Comparison of ENCODE assay signal across 15 cellular contexts in genomic region chr18:55097406-55098170, GRCh38.
DNase-seq lines count a peak whose midpoint lies in the region; ATAC-seq, FAIRE-seq and TF ChIP-seq lines count a peak whose summit lies in the region.
"Had no signal": no experiment of that assay in that cellular context is flagged by ENCODE, and none has a peak within 500 bp of the region (broad histone marks: within the 10 kb centered on the region; RNA-seq: fewer than 3 reads in every experiment).

No MANE protein-coding gene starts in this region.

- H3K36me3 ChIP-seq in osteoblast (ENCODE audit: insufficient read depth, low read length) = no peaks in the 10 kb centered on the region
- H3K36me3 ChIP-seq: upper lobe of right lung had no signal

- 67% methylated on average over 11 of the region's 11 CpGs for WGBS in right cardiac atrium

- H3K4me3 ChIP-seq in osteoblast (ENCODE audit: insufficient read depth, low read length) (no peak overlapping the region), right cardiac atrium (ENCODE audit: low read length) (no peak overlapping the region)
- H3K4me3 ChIP-seq: upper lobe of right lung had no signal

- no peaks in the 10 kb centered on the region for H3K36me3 Mint-ChIP-seq in natural killer cell
- no peaks in the 10 kb centered on the region for H3K36me3 Mint-ChIP-seq in activated CD4-positive, alpha-beta memory T cell treated with anti-CD3 and anti-CD28 coated beads for 36 hours
- H3K36me3 Mint-ChIP-seq: naive thymus-derived CD8-positive, alpha-beta T cell had no signal

- CTCF ChIA-PET in activated CD4-positive, alpha-beta memory T cell treated with anti-CD3 and anti-CD28 coated beads for 36 hours (lab: Charles Lee) = no interaction called here

- no peaks in the 10 kb centered on the region for H3K79me2 ChIP-seq in osteoblast (ENCODE audit: insufficient read depth, low read length)

- peaks cover 0 to 2% of the 10 kb centered on the region in 2 donors for H3K9me3 Mint-ChIP-seq in natural killer cell
- no peaks in the 10 kb centered on the region for H3K9me3 Mint-ChIP-seq in activated CD4-positive, alpha-beta memory T cell treated with anti-CD3 and anti-CD28 coated beads for 36 hours

- H2AFZ ChIP-seq in osteoblast (ENCODE audit: low read length) = peak overlapping the region; percentile 4

- ATAC-seq in natural killer cell = no peak
- no peak for ATAC-seq in right cardiac atrium
- ATAC-seq: naive thymus-derived CD8-positive, alpha-beta T cell; upper lobe of right lung had no signal

- H3K4me2 ChIP-seq in osteoblast (ENCODE audit: insufficient read depth, low read length) = peak overlapping the region; percentile 24

- H3K4me3 Mint-ChIP-seq in natural killer cell = no peak overlapping the region
- no peak overlapping the region for H3K4me3 Mint-ChIP-seq in activated CD4-positive, alpha-beta memory T cell treated with anti-CD3 and anti-CD28 coated beads for 36 hours
- H3K4me3 Mint-ChIP-seq: naive thymus-derived CD8-positive, alpha-beta T cell had no signal

- FAIRE-seq in endometrium (lab: Jason Lieb, UNC) = peak; percentile 99

- no peak overlapping the region for H3K27ac ChIP-seq in osteoblast (ENCODE audit: low read depth, low read length)
- no peak overlapping the region for H3K27ac ChIP-seq in right cardiac atrium (ENCODE audit: low read length)
- H3K27ac ChIP-seq: upper lobe of right lung had no signal

- H3K9me3 ChIP-seq in osteoblast (ENCODE audit: low read depth, low read length) = no peaks in the 10 kb centered on the region
- H3K9me3 ChIP-seq in right cardiac atrium (ENCODE audit: control insufficient read depth, low read length) = no peaks in the 10 kb centered on the region
- H3K9me3 ChIP-seq: upper lobe of right lung had no signal

- no peaks in the 10 kb centered on the region for H3K4me1 Mint-ChIP-seq in natural killer cell
- no peaks in the 10 kb centered on the region for H3K4me1 Mint-ChIP-seq in activated CD4-positive, alpha-beta memory T cell treated with anti-CD3 and anti-CD28 coated beads for 36 hours (ENCODE audit: low read depth)

- intact Hi-C loops in natural killer cell (cut with micrococcal nuclease) (no loop called here), right cardiac atrium (cut with DNase I) (no loop called here)
- intact Hi-C loops in activated CD4-positive, alpha-beta memory T cell treated with anti-CD3 and anti-CD28 coated beads for 36 hours (cut with micrococcal nuclease) = no loop called here

- H3K4me1 ChIP-seq in osteoblast (ENCODE audit: insufficient read depth, low read length) (peaks cover 28% of the 10 kb centered on the region), right cardiac atrium (ENCODE audit: control insufficient read depth, insufficient read depth, low read length) (no peaks in the 10 kb centered on the region)
- H3K4me1 ChIP-seq: upper lobe of right lung had no signal

- TF ChIP-seq CTCF in osteoblast (IDR thresholded peaks at IDR 0.05; ENCODE audit: extremely low read depth, low read depth, low read length) = no peak
- TF ChIP-seq CTCF in natural killer cell (IDR thresholded peaks at IDR 0.05) = no peak

- peak; percentile 55 for DNase-seq in GM04503 (ENCODE audit: low read depth)
- DNase-seq in NCI-H2171 (lab: John Stamatoyannopoulos, UW) = peak; percentile 9
- DNase-seq in osteoblast (ENCODE audit: insufficient read length, low spot score, missing footprints) = no peak
- no peak for DNase-seq in stimulated activated CD8-positive, alpha-beta memory T cell treated with anti-CD3 and anti-CD28 coated beads, Interleukin-4, amount 100 ng/mL, for 48 hours
- DNase-seq in natural killer cell = no peak
- no peak for DNase-seq in right cardiac atrium
- no peak for DNase-seq in activated CD4-positive, alpha-beta memory T cell treated with anti-CD3 and anti-CD28 coated beads for 36 hours
- DNase-seq: activated CD8-positive, alpha-beta memory T cell treated with anti-CD3 and anti-CD28 coated beads, Interleukin-2, amount 50 U/mL, for 4 hours; H7; head of caudate nucleus; naive thymus-derived CD8-positive, alpha-beta T cell; NCI-H2029; stimulated activated CD4-positive, alpha-beta T cell treated with anti-CD3 and anti-CD28 coated beads, Interleukin-4, amount 100 ng/mL, for 1 hour; upper lobe of right lung had no signal

- no peaks in the 10 kb centered on the region for H4K20me1 ChIP-seq in osteoblast (ENCODE audit: insufficient read depth, low read length)

- POLR2A ChIA-PET in activated CD4-positive, alpha-beta memory T cell treated with anti-CD3 and anti-CD28 coated beads for 36 hours (lab: Charles Lee) = no interaction called here

- H3K27ac Mint-ChIP-seq in natural killer cell = no peak overlapping the region
- no peak overlapping the region for H3K27ac Mint-ChIP-seq in activated CD4-positive, alpha-beta memory T cell treated with anti-CD3 and anti-CD28 coated beads for 36 hours
- H3K27ac Mint-ChIP-seq: naive thymus-derived CD8-positive, alpha-beta T cell had no signal

- peaks cover 0 to 10% of the 10 kb centered on the region in 2 donors for H3K27me3 Mint-ChIP-seq in natural killer cell (ENCODE audit: low read depth in 2 of 2)
- no peaks in the 10 kb centered on the region for H3K27me3 Mint-ChIP-seq in activated CD4-positive, alpha-beta memory T cell treated with anti-CD3 and anti-CD28 coated beads for 36 hours

- H3K27me3 ChIP-seq in osteoblast (ENCODE audit: insufficient read depth, low read length) (no peaks in the 10 kb centered on the region), right cardiac atrium (ENCODE audit: control insufficient read depth, insufficient read depth) (no peaks in the 10 kb centered on the region)
- H3K27me3 ChIP-seq: upper lobe of right lung had no signal

Comparison
In these comparisons a context has a peak if more than half of its experiments do, and no peak if none do; other contexts are left out.
1. DNase-seq: peak in GM04503 (single experiment) and NCI-H2171 (single experiment); none in osteoblast (single experiment), stimulated activated CD8-positive, alpha-beta memory T cell treated with anti-CD3 and anti-CD28 coated beads, Interleukin-4, amount 100 ng/mL, for 48 hours (single experiment), natural killer cell (single experiment), right cardiac atrium (0 of 3) and activated CD4-positive, alpha-beta memory T cell treated with anti-CD3 and anti-CD28 coated beads for 36 hours (single experiment).